1 cellular context compared by ENCODE assay signal in genomic region chr17:43020789-43021738, GRCh38.
TF ChIP-seq lines count a peak whose summit lies in the region.

No MANE protein-coding gene starts in this region.

TF ChIP-seq in K562, 482 proteins besides CTCF, POLR2A, EP300 and RAD21 (continued from another document and continues in another):
- TF ChIP-seq ZNF407 (IDR thresholded peaks at IDR 0.05; ENCODE audit: low read depth) (no peak), NCOR1 (IDR thresholded peaks at IDR 0.05) (peak; percentile 65), ZNF12 (CRISPR knock-in tag; IDR thresholded peaks at IDR 0.05) (no peak), TOE1 (IDR thresholded peaks at IDR 0.05; ENCODE audit: borderline replicate concordance) (peak; percentile 93; the same call in 1 of the 2 replicates), TOE1 (CRISPR knock-in tag; IDR thresholded peaks at IDR 0.05; ENCODE audit: borderline replicate concordance, low read depth) (no peak), HEY1 (CRISPR knock-in tag; IDR thresholded peaks at IDR 0.05; ENCODE audit: borderline replicate concordance) (no peak), MYBL2 (IDR thresholded peaks at IDR 0.05; ENCODE audit: low read depth) (no peak), MYBL2 (CRISPR knock-in tag; IDR thresholded peaks at IDR 0.05; ENCODE audit: borderline replicate concordance) (no peak), ZNF583 (CRISPR knock-in tag; IDR thresholded peaks at IDR 0.05) (no peak), MCM5 (IDR thresholded peaks at IDR 0.05; ENCODE audit: low read depth) (no peak), BRF1 (IDR thresholded peaks at IDR 0.05; ENCODE audit: borderline replicate concordance, extremely low read depth, insufficient read length) (no peak), NFRKB (IDR thresholded peaks at IDR 0.05; ENCODE audit: low read depth) (peak; percentile 46), PHB2 (IDR thresholded peaks at IDR 0.05; ENCODE audit: low read depth) (no peak), ZNF717 (CRISPR knock-in tag; IDR thresholded peaks at IDR 0.05) (no peak), ZNF445 (CRISPR knock-in tag; IDR thresholded peaks at IDR 0.05; ENCODE audit: low read depth) (no peak), GTF2A2 (tag; IDR thresholded peaks at IDR 0.05) (no peak), STAT5A (IDR thresholded peaks at IDR 0.05; ENCODE audit: borderline replicate concordance, low read length) (no peak; the same call in 1 of the 2 replicates), STAT5B (CRISPR knock-in tag; IDR thresholded peaks at IDR 0.05) (no peak), ZNF318 (IDR thresholded peaks at IDR 0.05; ENCODE audit: borderline replicate concordance in 1 of 2, low read depth in 1 of 2) (peak in 1 of 2 experiments; percentile 96; a peak in 2 of 4 replicates), MTA3 (IDR thresholded peaks at IDR 0.05; ENCODE audit: borderline replicate concordance) (peak; percentile 76), MAFG (tag; conservative IDR thresholded peaks at IDR 0.05) (peak; percentile 55; the same call in 1 of the 2 replicates), TEAD4 (IDR thresholded peaks at IDR 0.05; ENCODE audit: low read length) (peak; percentile 29; the same call in 1 of the 2 replicates), TEAD4 (CRISPR knock-in tag; IDR thresholded peaks at IDR 0.05; ENCODE audit: borderline replicate concordance) (no peak), ZNF41 (CRISPR knock-in tag; conservative IDR thresholded peaks at IDR 0.05) (no peak), EGR1 (conservative IDR thresholded peaks at IDR 0.05) (peak; percentile 77), PURB (CRISPR knock-in tag; IDR thresholded peaks at IDR 0.05; ENCODE audit: low read depth) (no peak), ZBTB49 (CRISPR knock-in tag; IDR thresholded peaks at IDR 0.05; ENCODE audit: borderline replicate concordance) (no peak), MYNN (IDR thresholded peaks at IDR 0.05) (peak; percentile 61; the same call in 1 of the 2 replicates), MYNN (CRISPR knock-in tag; IDR thresholded peaks at IDR 0.05) (no peak), NUFIP1 (IDR thresholded peaks at IDR 0.05; ENCODE audit: partially characterized antibody) (no peak), FOXP4 (CRISPR knock-in tag; IDR thresholded peaks at IDR 0.05; ENCODE audit: borderline replicate concordance) (no peak), PHF21A (IDR thresholded peaks at IDR 0.05; ENCODE audit: borderline replicate concordance, low read depth) (no peak), DMBX1 (CRISPR knock-in tag; IDR thresholded peaks at IDR 0.05; ENCODE audit: borderline replicate concordance) (no peak)
- TF ChIP-seq, protein P1, sequence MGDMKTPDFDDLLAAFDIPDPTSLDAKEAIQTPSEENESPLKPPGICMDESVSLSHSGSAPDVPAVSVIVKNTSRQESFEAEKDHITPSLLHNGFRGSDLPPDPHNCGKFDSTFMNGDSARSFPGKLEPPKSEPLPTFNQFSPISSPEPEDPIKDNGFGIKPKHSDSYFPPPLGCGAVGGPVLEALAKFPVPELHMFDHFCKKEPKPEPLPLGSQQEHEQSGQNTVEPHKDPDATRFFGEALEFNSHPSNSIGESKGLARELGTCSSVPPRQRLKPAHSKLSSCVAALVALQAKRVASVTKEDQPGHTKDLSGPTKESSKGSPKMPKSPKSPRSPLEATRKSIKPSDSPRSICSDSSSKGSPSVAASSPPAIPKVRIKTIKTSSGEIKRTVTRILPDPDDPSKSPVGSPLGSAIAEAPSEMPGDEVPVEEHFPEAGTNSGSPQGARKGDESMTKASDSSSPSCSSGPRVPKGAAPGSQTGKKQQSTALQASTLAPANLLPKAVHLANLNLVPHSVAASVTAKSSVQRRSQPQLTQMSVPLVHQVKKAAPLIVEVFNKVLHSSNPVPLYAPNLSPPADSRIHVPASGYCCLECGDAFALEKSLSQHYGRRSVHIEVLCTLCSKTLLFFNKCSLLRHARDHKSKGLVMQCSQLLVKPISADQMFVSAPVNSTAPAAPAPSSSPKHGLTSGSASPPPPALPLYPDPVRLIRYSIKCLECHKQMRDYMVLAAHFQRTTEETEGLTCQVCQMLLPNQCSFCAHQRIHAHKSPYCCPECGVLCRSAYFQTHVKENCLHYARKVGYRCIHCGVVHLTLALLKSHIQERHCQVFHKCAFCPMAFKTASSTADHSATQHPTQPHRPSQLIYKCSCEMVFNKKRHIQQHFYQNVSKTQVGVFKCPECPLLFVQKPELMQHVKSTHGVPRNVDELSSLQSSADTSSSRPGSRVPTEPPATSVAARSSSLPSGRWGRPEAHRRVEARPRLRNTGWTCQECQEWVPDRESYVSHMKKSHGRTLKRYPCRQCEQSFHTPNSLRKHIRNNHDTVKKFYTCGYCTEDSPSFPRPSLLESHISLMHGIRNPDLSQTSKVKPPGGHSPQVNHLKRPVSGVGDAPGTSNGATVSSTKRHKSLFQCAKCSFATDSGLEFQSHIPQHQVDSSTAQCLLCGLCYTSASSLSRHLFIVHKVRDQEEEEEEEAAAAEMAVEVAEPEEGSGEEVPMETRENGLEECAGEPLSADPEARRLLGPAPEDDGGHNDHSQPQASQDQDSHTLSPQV (IDR thresholded peaks at IDR 0.05) = 0 out of 2 replicates have a peak, but pooled peaks have one; percentile 43
